ENCODE assay signal across 8 cellular contexts in genomic region chr17:43368740-43369506, GRCh38. TPM values are rescaled to one million over a fixed set of nuclear protein-coding genes. Genes with fewer than 3 reads are reported as not detected.
DNase-seq lines count a peak whose midpoint lies in the region; ATAC-seq, FAIRE-seq and TF ChIP-seq lines count a peak whose summit lies in the region.

No MANE protein-coding gene starts in this region.

- intact Hi-C loops in naive thymus-derived CD4-positive, alpha-beta T cell (cut with micrococcal nuclease): loop anchor here (1.0 to 10.0 kb wide), 12 partner anchors 9 to 1354 kb away; partner anchors contain the start of genes DHX8 (in 2 of the 2), NBR1 (in 2 of the 2), BECN1 (in 1 of the 2) and DNAJC7 (in 1 of the 2)

- CTCF ChIA-PET in RWPE1 (lab: Yijun Ruan, JAX): interaction anchor here (0.7 to 1.3 kb wide), 4 partner anchors 19 to 115 kb away, joined by 3 to 7 read pairs (median 5); partner anchors contain the start of gene DHX8
- CTCF ChIA-PET in naive thymus-derived CD4-positive, alpha-beta T cell (lab: Charles Lee): interaction anchor here (0.9 to 2.6 kb wide), 5 partner anchors 8 to 115 kb away, joined by 3 to 16 read pairs (median 6); partner anchors contain the start of gene DHX8

- peaks cover 0 to 5% (median 0%) of the 10 kb centered on the region in 11 donors for H3K9me3 Mint-ChIP-seq in naive thymus-derived CD4-positive, alpha-beta T cell

- H3K4me3 ChIP-seq in fibroblast of the aortic adventitia (ENCODE audit: low read depth, low read length): peak overlapping the region; percentile 46
- H3K4me3 ChIP-seq in naive thymus-derived CD4-positive, alpha-beta T cell (ENCODE audit: low read length): peak overlapping the region; percentile 75

- TF ChIP-seq CTCF in RWPE1 (conservative IDR thresholded peaks at IDR 0.05; ENCODE audit: low read depth): 0 out of 2 replicates have a peak, but pooled peaks have one; percentile 12
- TF ChIP-seq CTCF in fibroblast of the aortic adventitia (IDR thresholded peaks at IDR 0.05; ENCODE audit: insufficient read depth, low read length): no peak

- H3K27me3 Mint-ChIP-seq in naive thymus-derived CD4-positive, alpha-beta T cell: no peaks in the 10 kb centered on the region

- H3K4me1 ChIP-seq in naive thymus-derived CD4-positive, alpha-beta T cell (ENCODE audit: control insufficient read depth in 2 of 2, insufficient read depth in 2 of 2, low read length in 2 of 2): peaks cover 8 to 19% of the 10 kb centered on the region in 2 donors

- peak overlapping the region; percentile 85 to 99 (median 92) for H3K4me3 Mint-ChIP-seq in naive thymus-derived CD4-positive, alpha-beta T cell

- peaks cover 30 to 60% (median 55%) of the 10 kb centered on the region in 7 donors for H3K4me1 Mint-ChIP-seq in naive thymus-derived CD4-positive, alpha-beta T cell

- FAIRE-seq in GM12892 (lab: Jason Lieb, UNC): peak; percentile 75

- peak; percentile 52 for ATAC-seq in naive thymus-derived CD4-positive, alpha-beta T cell

- H3K9me3 ChIP-seq in KOPT-K1 (ENCODE audit: insufficient read depth, low read length, poor library complexity, severe bottlenecking): no peaks in the 10 kb centered on the region
- H3K9me3 ChIP-seq in naive thymus-derived CD4-positive, alpha-beta T cell (ENCODE audit: control insufficient read depth in 2 of 3, low read length in 3 of 3): no peaks in the 10 kb centered on the region

- no peaks in the 10 kb centered on the region for H3K27me3 ChIP-seq in naive thymus-derived CD4-positive, alpha-beta T cell (ENCODE audit: control insufficient read depth in 2 of 2, insufficient read depth in 2 of 2, low read length in 2 of 2)

- peaks cover 0 to 2% (median 0%) of the 10 kb centered on the region in 5 donors for H3K36me3 Mint-ChIP-seq in naive thymus-derived CD4-positive, alpha-beta T cell

- H3K36me3 ChIP-seq in KOPT-K1 (ENCODE audit: insufficient read depth, low read length): no peaks in the 10 kb centered on the region
- H3K36me3 ChIP-seq in naive thymus-derived CD4-positive, alpha-beta T cell (ENCODE audit: control insufficient read depth in 2 of 3, insufficient read depth in 3 of 3, low read length in 3 of 3): peaks cover 0 to 3% (median 0%) of the 10 kb centered on the region in 3 experiments

- DNase-seq in GM12892 (ENCODE audit: insufficient read length) (no peak), RWPE1 (ENCODE audit: low spot score) (peak; percentile 37), fibroblast of the aortic adventitia (ENCODE audit: low read depth) (peak; percentile 77), stromal cell of bone marrow (ENCODE audit: low read depth) (peak; percentile 60), NK-92 (lab: John Stamatoyannopoulos, UW; ENCODE audit: unreplicated experiment) (no peak)
- DNase-seq in activated effector memory CD4-positive, alpha-beta T cell treated with anti-CD3 and anti-CD28 coated beads, Interleukin-2, amount 50 U/mL, for 16 hours: peak; percentile 88
- DNase-seq in naive thymus-derived CD4-positive, alpha-beta T cell: peak; percentile 42 to 70 (median 56)

- POLR2A ChIA-PET in RWPE1 (lab: Yijun Ruan, JAX; ENCODE audit: low non-redundant PET): interaction anchor here (0.6 to 2.7 kb wide), 8 partner anchors 12 to 115 kb away, joined by 3 to 32 read pairs (median 4); partner anchors contain the start of gene DHX8
- POLR2A ChIA-PET in naive thymus-derived CD4-positive, alpha-beta T cell (lab: Charles Lee): interaction anchor here (0.6 to 16.6 kb wide), 31 partner anchors 10 to 1348 kb away, joined by 3 to 795 read pairs (median 5); partner anchors contain the start of genes ARL4D, DHX8, NBR1 and RETREG3

- peak overlapping the region; percentile 99 to 100 (median 100) for H3K27ac Mint-ChIP-seq in naive thymus-derived CD4-positive, alpha-beta T cell

- H3K27ac ChIP-seq in KOPT-K1 (ENCODE audit: low read depth, low read length, poor library complexity, severe bottlenecking): peak overlapping the region; percentile 94
- H3K27ac ChIP-seq in RWPE1: peak overlapping the region; percentile 99
- peak overlapping the region; percentile 93 for H3K27ac ChIP-seq in naive thymus-derived CD4-positive, alpha-beta T cell (ENCODE audit: low read depth, low read length)

- TF ChIP-seq POLR2A in GM12892 (IDR thresholded peaks at IDR 0.05; ENCODE audit: low read depth, low read length): peak; percentile 73

RNA-seq across cellular contexts. Expression of gene ARL4D, which starts 29.9 kb away (rescaled TPM):
- polyA plus RNA-seq in GM12892 (2012; ENCODE audit: missing spikeins): 2.2 TPM
- 22.2 and 70.8 TPM in 2 replicates for total RNA-seq in fibroblast of the aortic adventitia (ENCODE audit: low replicate concordance)
- total RNA-seq in naive thymus-derived CD4-positive, alpha-beta T cell: 1 to 10 TPM; 1.7 to 4.8 (median 2.2) TPM
- 1 to 10 TPM; 1.3 to 1.4 TPM for polyA plus RNA-seq in naive thymus-derived CD4-positive, alpha-beta T cell

Comparison
In these comparisons a context has a peak if more than half of its experiments do, and no peak if none do; other contexts are left out.
1. DNase-seq: peak in RWPE1 (single experiment), activated effector memory CD4-positive, alpha-beta T cell treated with anti-CD3 and anti-CD28 coated beads, Interleukin-2, amount 50 U/mL, for 16 hours (single experiment), fibroblast of the aortic adventitia (single experiment), naive thymus-derived CD4-positive, alpha-beta T cell (9 of 9) and stromal cell of bone marrow (single experiment); none in GM12892 (single experiment) and NK-92 (single experiment).
2. Peak in every context shown above with its lines, with median percentiles within 50 percentile points of each other: H3K27ac ChIP-seq.